19 cellular contexts compared by ENCODE assay signal in genomic region chr12:112812598-112813406, GRCh38. TPM values are rescaled to one million over a fixed set of nuclear protein-coding genes. Genes with fewer than 3 reads are reported as not detected.
A peak's percentile ranks its signal among the peaks of the same experiment; 100 is the strongest.
DNase-seq lines count a peak whose midpoint lies in the region; ATAC-seq and TF ChIP-seq lines count a peak whose summit lies in the region.
"Had no signal": no experiment of that assay in that cellular context is flagged by ENCODE, and none has a peak within 500 bp of the region (broad histone marks: within the 10 kb centered on the region; RNA-seq: fewer than 3 reads in every experiment).

No MANE protein-coding gene starts in this region.

- H3K36me3 Mint-ChIP-seq in mesothelial cell of epicardium = no peaks in the 10 kb centered on the region

- H3K27ac Mint-ChIP-seq in mesothelial cell of epicardium = no peak overlapping the region

- no peaks in the 10 kb centered on the region for H3K4me1 ChIP-seq in breast epithelium
- no peaks in the 10 kb centered on the region for H3K4me1 ChIP-seq in foreskin keratinocyte

- H3K27me3 Mint-ChIP-seq in mesothelial cell of epicardium (ENCODE audit: low read depth) = peaks cover 61% of the 10 kb centered on the region

- ATAC-seq in SK-N-SH treated with all-trans-retinoic acid at 6 μM for 48 hours = no peak
- ATAC-seq in foreskin keratinocyte = peak; percentile 28

- no peak for TF ChIP-seq POLR2A in breast epithelium (IDR thresholded peaks at IDR 0.05)

- no peaks in the 10 kb centered on the region for H3K36me3 ChIP-seq in breast epithelium
- H3K36me3 ChIP-seq: BLaER1 treated with 17β-estradiol and CSF1 and Interleukin-3, amounts not matched to agents 10 nM and 100 nM; MG63 had no signal

- H3K9me3 ChIP-seq in breast epithelium = no peaks in the 10 kb centered on the region
- H3K9me3 ChIP-seq: BLaER1 treated with 17β-estradiol and CSF1 and Interleukin-3, amounts not matched to agents 10 nM and 100 nM; MG63 had no signal

- no peaks in the 10 kb centered on the region for H3K4me1 Mint-ChIP-seq in mesothelial cell of epicardium

- intact Hi-C loops in breast epithelium (cut with DNase I; ENCODE audit: low total_unique reads) = no loop called here

- no peak for TF ChIP-seq CTCF in breast epithelium (IDR thresholded peaks at IDR 0.05)
- TF ChIP-seq CTCF in foreskin keratinocyte (conservative IDR thresholded peaks at IDR 0.05) = no peak
- TF ChIP-seq CTCF in mesothelial cell of epicardium (IDR thresholded peaks at IDR 0.05; ENCODE audit: unreplicated experiment) = no peak

- no peaks in the 10 kb centered on the region for H3K9me3 Mint-ChIP-seq in mesothelial cell of epicardium

- H3K27ac ChIP-seq in breast epithelium (no peak overlapping the region), foreskin keratinocyte (no peak overlapping the region)
- H3K27ac ChIP-seq: 22Rv1; BLaER1 treated with 17β-estradiol and CSF1 and Interleukin-3, amounts not matched to agents 10 nM and 100 nM; GM23248; KMS-11 had no signal

- H3K4me3 ChIP-seq in breast epithelium = no peak overlapping the region
- H3K4me3 ChIP-seq: BLaER1 treated with 17β-estradiol and CSF1 and Interleukin-3, amounts not matched to agents 10 nM and 100 nM; GM23248; MG63 had no signal

- no peak overlapping the region for H3K4me3 Mint-ChIP-seq in mesothelial cell of epicardium

- H3K27me3 ChIP-seq in breast epithelium = peaks cover 0 to 15% of the 10 kb centered on the region in 2 donors
- H3K27me3 ChIP-seq in foreskin keratinocyte = peaks cover 32% of the 10 kb centered on the region
- H3K27me3 ChIP-seq: BLaER1 treated with 17β-estradiol and CSF1 and Interleukin-3, amounts not matched to agents 10 nM and 100 nM had no signal

- in situ Hi-C loops in T47D (cut with HindIII; ENCODE audit: low pct_unique_long_range_greater_than_20kb, low sequenced_read_pairs) = no loop called here

- DNase-seq in T47D (ENCODE audit: low read depth in 1 of 2, low spot score in 1 of 2) (peak; percentile 36 to 73), breast epithelium (ENCODE audit: low spot score in 2 of 2) (no peak), foreskin keratinocyte (peak in 1 of 2 donors; percentile 9), T-helper 9 cell (no peak), NCI-H226 (no peak), mesothelial cell of epicardium (ENCODE audit: low spot score in 2 of 2, unreplicated experiment in 2 of 2) (no peak), NCI-H2171 treated with DMSO at 0.1 percent for 48 hours (lab: John Stamatoyannopoulos, UW) (no peak)
- DNase-seq: GF-D8, GM23248, MG63, NCI-H1092, NCI-H146, NCI-H2081, NCI-H524 treated with DMSO at 0.1 percent for 48 hours, SHP77 treated with DMSO at 0.1 percent for 48 hours had no signal

TF ChIP-seq in SK-N-SH treated with all-trans-retinoic acid at 6 μM for 48 hours, 23 proteins besides CTCF, POLR2A, EP300 and RAD21:
- no peak for TF ChIP-seq BACH2 (CRISPR knock-in tag; IDR thresholded peaks at IDR 0.05; ENCODE audit: borderline replicate concordance)
- TF ChIP-seq, protein P1, sequence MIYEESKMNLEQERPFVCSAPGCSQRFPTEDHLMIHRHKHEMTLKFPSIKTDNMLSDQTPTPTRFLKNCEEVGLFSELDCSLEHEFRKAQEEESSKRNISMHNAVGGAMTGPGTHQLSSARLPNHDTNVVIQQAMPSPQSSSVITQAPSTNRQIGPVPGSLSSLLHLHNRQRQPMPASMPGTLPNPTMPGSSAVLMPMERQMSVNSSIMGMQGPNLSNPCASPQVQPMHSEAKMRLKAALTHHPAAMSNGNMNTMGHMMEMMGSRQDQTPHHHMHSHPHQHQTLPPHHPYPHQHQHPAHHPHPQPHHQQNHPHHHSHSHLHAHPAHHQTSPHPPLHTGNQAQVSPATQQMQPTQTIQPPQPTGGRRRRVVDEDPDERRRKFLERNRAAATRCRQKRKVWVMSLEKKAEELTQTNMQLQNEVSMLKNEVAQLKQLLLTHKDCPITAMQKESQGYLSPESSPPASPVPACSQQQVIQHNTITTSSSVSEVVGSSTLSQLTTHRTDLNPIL (CRISPR knock-in tag; IDR thresholded peaks at IDR 0.05; ENCODE audit: low read depth) = 0 out of 2 replicates have a peak, but pooled peaks have one; percentile 25
- TF ChIP-seq ISL1 (CRISPR knock-in tag; IDR thresholded peaks at IDR 0.05) = peak; percentile 29; the same call in 1 of the 2 replicates
- 0 out of 2 replicates have a peak, but pooled peaks have one; percentile 11 for TF ChIP-seq ZNF565 (CRISPR knock-in tag; conservative IDR thresholded peaks at IDR 0.05; ENCODE audit: low read depth)
- no peak for TF ChIP-seq TOX (CRISPR knock-in tag; IDR thresholded peaks at IDR 0.05; ENCODE audit: borderline replicate concordance)
- 0 out of 2 replicates have a peak, but pooled peaks have one; percentile 33 for TF ChIP-seq CSRNP3 (CRISPR knock-in tag; IDR thresholded peaks at IDR 0.05)
- TF ChIP-seq TCF4 (CRISPR knock-in tag; IDR thresholded peaks at IDR 0.05; ENCODE audit: borderline replicate concordance) = peak; percentile 69; the same call in 1 of the 2 replicates
- TF ChIP-seq ARNTL (CRISPR knock-in tag; IDR thresholded peaks at IDR 0.05; ENCODE audit: borderline replicate concordance, low read depth) = no peak

RNA-seq across cellular contexts. Expression of gene RPH3A, which starts 21.3 kb away (rescaled TPM):
- under 1 TPM in 2 of 3 donors, not detected in 1; under 0.01 to 0.15 TPM for total RNA-seq in breast epithelium
- not detected in 2 replicates for total RNA-seq in foreskin keratinocyte
- polyA plus RNA-seq in foreskin keratinocyte = not detected in 2 replicates
- total RNA-seq in mesothelial cell of epicardium = not detected in 3 replicates
- total RNA-seq: GM23248 had no signal
- polyA plus RNA-seq: GM23248 had no signal

Comparison
In these comparisons a context has a peak if more than half of its experiments do, and no peak if none do; other contexts are left out.
1. DNase-seq: peak in T47D (2 of 2); none in breast epithelium (0 of 2), T-helper 9 cell (single experiment), NCI-H226 (single experiment), mesothelial cell of epicardium (0 of 2) and NCI-H2171 treated with DMSO at 0.1 percent for 48 hours (single experiment).